15 cellular contexts compared by ENCODE assay signal in the genomic region with DNA sequence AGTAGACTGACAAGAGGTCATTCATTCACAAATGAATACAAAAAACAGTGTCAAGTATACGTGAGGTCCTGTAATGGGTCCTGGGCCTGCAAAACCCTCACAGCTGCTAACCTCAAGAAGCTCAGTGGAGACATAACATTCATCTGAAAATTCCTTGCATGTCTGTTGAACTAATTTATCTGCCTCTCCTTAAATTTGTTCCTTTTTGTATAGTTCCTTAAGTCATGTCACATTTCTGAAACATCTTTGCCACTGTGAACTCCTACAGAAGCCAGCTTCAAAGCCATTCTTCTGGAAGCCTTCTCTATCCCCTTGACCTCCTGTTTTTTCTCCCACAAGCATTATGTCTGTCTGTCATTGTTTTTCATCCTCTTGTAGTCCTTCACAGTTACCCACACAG. TPM values are rescaled to one million over a fixed set of nuclear protein-coding genes. Genes with fewer than 3 reads are reported as not detected.
DNase-seq lines count a peak whose midpoint lies in the region; ATAC-seq and TF ChIP-seq lines count a peak whose summit lies in the region.
"Had no signal": no experiment of that assay in that cellular context is flagged by ENCODE, and none has a peak within 500 bp of the region (broad histone marks: within the 10 kb centered on the region; RNA-seq: fewer than 3 reads in every experiment).

No MANE protein-coding gene starts in this region.

- peak overlapping the region; percentile 67 for H2AFZ ChIP-seq in GM23248

- DNase-seq in GM23248 (no peak), RWPE2 (ENCODE audit: low spot score) (no peak), foreskin keratinocyte (no peak), lower leg skin (ENCODE audit: low spot score in 2 of 2) (no peak), type B pancreatic cell (ENCODE audit: extremely low spot score, unreplicated experiment) (no peak)
- DNase-seq in activated naive CD4-positive, alpha-beta T cell treated with anti-CD3 and anti-CD28 coated beads, Interleukin-2, amount 50 U/mL, for 72 hours (ENCODE audit: low spot score in 2 of 2), result no peak
- no peak for DNase-seq in stimulated activated CD4-positive, alpha-beta T cell treated with anti-CD3 and anti-CD28 coated beads, Interleukin-2, amount 100 ng/mL, for 24 hours
- DNase-seq: C1 segment of cervical spinal cord, EL, MM.1S, NCI-H1105, NCI-H187, NCI-H69, Peyer's patch, SHP77 treated with DMSO at 0.1 percent for 48 hours had no signal

- in situ Hi-C loops in GM23248 (cut with MboI), result no loop called here

- no peak overlapping the region for H3K4me3 Mint-ChIP-seq in type B pancreatic cell

- H3K36me3 Mint-ChIP-seq in activated naive CD4-positive, alpha-beta T cell treated with anti-CD3 and anti-CD28 coated beads, Interleukin-2, amount 50 U/mL, for 72 hours, result no peaks in the 10 kb centered on the region
- H3K36me3 Mint-ChIP-seq in type B pancreatic cell, result no peaks in the 10 kb centered on the region

- H3K9me3 Mint-ChIP-seq in activated naive CD4-positive, alpha-beta T cell treated with anti-CD3 and anti-CD28 coated beads, Interleukin-2, amount 50 U/mL, for 72 hours, result no peaks in the 10 kb centered on the region
- H3K9me3 Mint-ChIP-seq in type B pancreatic cell, result no peaks in the 10 kb centered on the region

- H3K4me1 ChIP-seq in GM23248 (ENCODE audit: insufficient read depth) (peaks cover 15% of the 10 kb centered on the region), RWPE2 (ENCODE audit: insufficient read depth, poor library complexity, severe bottlenecking) (peaks cover 15% of the 10 kb centered on the region), foreskin keratinocyte (peaks cover 14% of the 10 kb centered on the region)
- H3K4me1 ChIP-seq: Peyer's patch had no signal

- H3K79me2 ChIP-seq in GM23248 (ENCODE audit: insufficient read depth), result no peaks in the 10 kb centered on the region

- H3K27me3 ChIP-seq in GM23248 (replicated peaks; ENCODE audit: insufficient read depth) (no peaks in the 10 kb centered on the region), RWPE2 (ENCODE audit: insufficient read depth, poor library complexity, severe bottlenecking) (no peaks in the 10 kb centered on the region), foreskin keratinocyte (no peaks in the 10 kb centered on the region)
- H3K27me3 ChIP-seq: Peyer's patch had no signal

- peaks cover 14% of the 10 kb centered on the region; the same call in 1 of the 2 replicates for H3F3A ChIP-seq in GM23248 (ENCODE audit: insufficient read depth)

- no peak overlapping the region for H3K27ac Mint-ChIP-seq in activated naive CD4-positive, alpha-beta T cell treated with anti-CD3 and anti-CD28 coated beads, Interleukin-2, amount 50 U/mL, for 72 hours
- H3K27ac Mint-ChIP-seq in type B pancreatic cell, result no peak overlapping the region

- H3K36me3 ChIP-seq in GM23248 (ENCODE audit: low read depth) (no peaks in the 10 kb centered on the region), RWPE2 (ENCODE audit: low read depth) (no peaks in the 10 kb centered on the region)
- H3K36me3 ChIP-seq: Peyer's patch had no signal

- H4K20me1 ChIP-seq in GM23248 (ENCODE audit: insufficient read depth), result no peaks in the 10 kb centered on the region

- 89% methylated on average over 1 of the region's 1 CpG for WGBS in GM23248 (ENCODE audit: low coverage in 1 of 2, low lambda C conversion rate in 2 of 2, missing lambda C conversion rate in 2 of 2), 2 experiments
- 75 to 93% methylated on average over 1 of the region's 1 CpG for WGBS in lower leg skin, 2 donors

- no peaks in the 10 kb centered on the region for H3K9me2 ChIP-seq in GM23248 (ENCODE audit: insufficient read depth)

- H3K9me3 ChIP-seq in GM23248 (ENCODE audit: low read depth) (no peaks in the 10 kb centered on the region), RWPE2 (ENCODE audit: severe bottlenecking) (no peaks in the 10 kb centered on the region)
- H3K9me3 ChIP-seq: Peyer's patch had no signal

- ATAC-seq in RWPE2 (ENCODE audit: low read depth) (no peak), foreskin keratinocyte (no peak)
- no peak for ATAC-seq in activated naive CD4-positive, alpha-beta T cell treated with anti-CD3 and anti-CD28 coated beads, Interleukin-2, amount 50 U/mL, for 72 hours

- H3K27ac ChIP-seq in GM23248 (no peak overlapping the region), RWPE2 (ENCODE audit: poor library complexity, severe bottlenecking) (peak overlapping the region; percentile 15), foreskin keratinocyte (peak overlapping the region; percentile 11)
- H3K27ac ChIP-seq: Peyer's patch had no signal

- no peak overlapping the region for H3K9ac ChIP-seq in GM23248

- no peaks in the 10 kb centered on the region for H3K4me1 Mint-ChIP-seq in type B pancreatic cell (ENCODE audit: unreplicated experiment)

- TF ChIP-seq CTCF in RWPE2 (IDR thresholded peaks at IDR 0.05; ENCODE audit: poor library complexity, severe bottlenecking), result no peak
- TF ChIP-seq CTCF in foreskin keratinocyte (conservative IDR thresholded peaks at IDR 0.05), result no peak
- no peak for TF ChIP-seq CTCF in lower leg skin (IDR thresholded peaks at IDR 0.05)
- TF ChIP-seq CTCF in type B pancreatic cell (conservative IDR thresholded peaks at IDR 0.05), result no peak

- H3K4me2 ChIP-seq in GM23248 (ENCODE audit: unreplicated experiment), result no peak overlapping the region

- intact Hi-C loops in lower leg skin (cut with DNase I; ENCODE audit: low total_unique reads), result no loop called here

- no peak for TF ChIP-seq POLR2A in lower leg skin (IDR thresholded peaks at IDR 0.05)

- H3K4me3 ChIP-seq in GM23248, result no peak overlapping the region
- H3K4me3 ChIP-seq in RWPE2 (ENCODE audit: severe bottlenecking), result no peak overlapping the region
- H3K4me3 ChIP-seq in lower leg skin (ENCODE audit: low read depth, poor library complexity, severe bottlenecking), result no peak overlapping the region
- H3K4me3 ChIP-seq: Peyer's patch had no signal

- no peaks in the 10 kb centered on the region for H3K27me3 Mint-ChIP-seq in type B pancreatic cell

RNA-seq across cellular contexts. Expression of a gene that starts 9.9 kb away (rescaled TPM):
- total RNA-seq in GM23248 (2014; rRNA removed; shearing (Covaris generic)), result not detected in 2 replicates
- not detected in 2 replicates for polyA plus RNA-seq in GM23248 (2016; fragmentation: Nextera tagmentation; extraction: Ambion mirVana)
- not detected in 2 replicates for total RNA-seq in foreskin keratinocyte
- not detected in 2 replicates for polyA plus RNA-seq in foreskin keratinocyte
- not detected for total RNA-seq in lower leg skin
- not detected for total RNA-seq in activated naive CD4-positive, alpha-beta T cell treated with anti-CD3 and anti-CD28 coated beads, Interleukin-2, amount 50 U/mL, for 72 hours
- 1.3 TPM in 1 of 2 replicates, not detected in the other for total RNA-seq in type B pancreatic cell (ENCODE audit: low replicate concordance)
- total RNA-seq: Peyer's patch had no signal

RNA-seq across cellular contexts. Expression of a gene that starts 22.1 kb away (rescaled TPM):
- total RNA-seq in GM23248 (2014; rRNA removed; shearing (Covaris generic)), result not detected in 2 replicates
- polyA plus RNA-seq in GM23248 (2016; fragmentation: Nextera tagmentation; extraction: Ambion mirVana), result not detected in 2 replicates
- total RNA-seq in foreskin keratinocyte, result not detected in 2 replicates
- not detected in 2 replicates for polyA plus RNA-seq in foreskin keratinocyte
- total RNA-seq in lower leg skin, result not detected
- not detected for total RNA-seq in activated naive CD4-positive, alpha-beta T cell treated with anti-CD3 and anti-CD28 coated beads, Interleukin-2, amount 50 U/mL, for 72 hours
- not detected in 2 replicates for total RNA-seq in type B pancreatic cell (ENCODE audit: low replicate concordance)
- total RNA-seq: Peyer's patch had no signal

RNA-seq across cellular contexts. Expression of a gene that starts 25.1 kb away (rescaled TPM):
- not detected in 2 replicates for total RNA-seq in GM23248 (2014; rRNA removed; shearing (Covaris generic))
- polyA plus RNA-seq in GM23248 (2016; fragmentation: Nextera tagmentation; extraction: Ambion mirVana), result not detected in 2 replicates
- total RNA-seq in foreskin keratinocyte, result not detected in 2 replicates
- not detected in 2 replicates for polyA plus RNA-seq in foreskin keratinocyte
- not detected for total RNA-seq in lower leg skin
- under 1 TPM in 1 of 2 donors, not detected in 1; 0.41 TPM for total RNA-seq in activated naive CD4-positive, alpha-beta T cell treated with anti-CD3 and anti-CD28 coated beads, Interleukin-2, amount 50 U/mL, for 72 hours
- not detected in 2 replicates for total RNA-seq in type B pancreatic cell (ENCODE audit: low replicate concordance)
- total RNA-seq: Peyer's patch had no signal

RNA-seq across cellular contexts. Expression of a gene that starts 30.0 kb away (rescaled TPM):
- total RNA-seq in GM23248 (2014; rRNA removed; shearing (Covaris generic)), result not detected in 2 replicates
- polyA plus RNA-seq in GM23248 (2016; fragmentation: Nextera tagmentation; extraction: Ambion mirVana), result not detected in 2 replicates
- not detected in 2 replicates for total RNA-seq in foreskin keratinocyte
- polyA plus RNA-seq in foreskin keratinocyte, result not detected in 2 replicates
- total RNA-seq in lower leg skin, result not detected
- not detected for total RNA-seq in activated naive CD4-positive, alpha-beta T cell treated with anti-CD3 and anti-CD28 coated beads, Interleukin-2, amount 50 U/mL, for 72 hours
- total RNA-seq in type B pancreatic cell (ENCODE audit: low replicate concordance), result not detected in 2 replicates
- total RNA-seq: Peyer's patch had no signal

RNA-seq across cellular contexts. Expression of a gene that starts 44.4 kb away (rescaled TPM):
- total RNA-seq in GM23248 (2014; rRNA removed; shearing (Covaris generic)), result not detected in 2 replicates
- not detected in 2 replicates for polyA plus RNA-seq in GM23248 (2016; fragmentation: Nextera tagmentation; extraction: Ambion mirVana)
- total RNA-seq in foreskin keratinocyte, result not detected in 2 replicates
- not detected in 2 replicates for polyA plus RNA-seq in foreskin keratinocyte
- not detected for total RNA-seq in lower leg skin
- total RNA-seq in activated naive CD4-positive, alpha-beta T cell treated with anti-CD3 and anti-CD28 coated beads, Interleukin-2, amount 50 U/mL, for 72 hours, result not detected
- total RNA-seq in type B pancreatic cell (ENCODE audit: low replicate concordance), result not detected in 2 replicates
- total RNA-seq: Peyer's patch had no signal
